Comparison of ENCODE assay signal across 23 cellular contexts in genomic region chr7:44220732-44221131, GRCh38. TPM values are rescaled to one million over a fixed set of nuclear protein-coding genes. Genes with fewer than 3 reads are reported as not detected.
"Had no signal": no experiment of that assay in that cellular context is flagged by ENCODE, and none has a peak within 500 bp of the region (broad histone marks: within the 10 kb centered on the region; RNA-seq: fewer than 3 reads in every experiment).

No MANE protein-coding gene starts in this region.

- ATAC-seq: gastroesophageal sphincter, heart left ventricle, left colon, natural killer cell, pancreas had no signal

- H3K4me1 Mint-ChIP-seq: activated naive CD8-positive, alpha-beta T cell treated with anti-CD3 and anti-CD28 coated beads, Interleukin-2, amount 10 ng/mL, durations not matched to agents 7 days and 5 days; natural killer cell had no signal

- H3K4me3 Mint-ChIP-seq: activated naive CD4-positive, alpha-beta T cell treated with anti-CD3 and anti-CD28 coated beads for 36 hours; activated naive CD8-positive, alpha-beta T cell treated with anti-CD3 and anti-CD28 coated beads, Interleukin-2, amount 10 ng/mL, durations not matched to agents 7 days and 5 days; natural killer cell; T-helper 1 cell treated with Interleukin-12 subunit alpha and Interleukin-12 subunit beta and Interleukin-4 antibody, amounts not matched to agents 30 μg/mL and 1 μg/mL, for 36 hours; type B pancreatic cell had no signal

- H3K4me3 ChIP-seq: gastroesophageal sphincter, heart left ventricle, pancreas, thoracic aorta had no signal

- H3K4me1 ChIP-seq: gastroesophageal sphincter, heart left ventricle had no signal

- H3K9me3 ChIP-seq: heart left ventricle, neutrophil, pancreas, thoracic aorta had no signal

- DNase-seq: activated CD4-positive, alpha-beta T cell treated with anti-CD3 and anti-CD28 coated beads for 4 hours; activated CD4-positive, alpha-beta T cell treated with anti-CD3 and anti-CD28 coated beads, Interleukin-2, amount 50 U/mL, for 48 hours; activated CD4-positive, CD25-positive, alpha-beta regulatory T cell; activated CD8-positive, alpha-beta memory T cell treated with anti-CD3 and anti-CD28 coated beads, Interleukin-2, amount 50 U/mL, for 48 hours; activated effector memory CD4-positive, alpha-beta T cell treated with Interleukin-2 at 50 U/mL for 16 hours; activated naive CD4-positive, alpha-beta T cell treated with anti-CD3 and anti-CD28 coated beads for 36 hours; activated naive CD8-positive, alpha-beta T cell treated with anti-CD3 and anti-CD28 coated beads, Interleukin-2, amount 10 ng/mL, durations not matched to agents 7 days and 5 days; activated T-cell treated with anti-CD3 and anti-CD28 coated beads, Interleukin-2, amount 50 U/mL, for 48 hours; amniotic stem cell; cerebellar nuclear complex; left colon; natural killer cell; stimulated activated CD4-positive, alpha-beta T cell treated with anti-CD3 and anti-CD28 coated beads, Interleukin-4, amount 100 ng/mL, for 1 hour; stimulated activated naive CD4-positive, alpha-beta T cell treated with Interleukin-2 at 50 U/mL for 16 hours; T1000 had no signal

- H3K27me3 ChIP-seq: neutrophil, pancreas had no signal

- H3K36me3 ChIP-seq: gastroesophageal sphincter, neutrophil, pancreas, thoracic aorta had no signal

- H3K9me3 Mint-ChIP-seq: activated naive CD4-positive, alpha-beta T cell treated with anti-CD3 and anti-CD28 coated beads for 36 hours; activated naive CD8-positive, alpha-beta T cell treated with anti-CD3 and anti-CD28 coated beads, Interleukin-2, amount 10 ng/mL, durations not matched to agents 7 days and 5 days; natural killer cell; T-helper 1 cell treated with Interleukin-12 subunit alpha and Interleukin-12 subunit beta and Interleukin-4 antibody, amounts not matched to agents 30 μg/mL and 1 μg/mL, for 36 hours; type B pancreatic cell had no signal

- H3K27ac ChIP-seq: epithelial cell of prostate, gastroesophageal sphincter, heart left ventricle, neutrophil, pancreas, thoracic aorta had no signal

- H3K27me3 Mint-ChIP-seq: activated naive CD8-positive, alpha-beta T cell treated with anti-CD3 and anti-CD28 coated beads, Interleukin-2, amount 10 ng/mL, durations not matched to agents 7 days and 5 days had no signal

- H3K36me3 Mint-ChIP-seq: activated naive CD8-positive, alpha-beta T cell treated with anti-CD3 and anti-CD28 coated beads, Interleukin-2, amount 10 ng/mL, durations not matched to agents 7 days and 5 days; natural killer cell; type B pancreatic cell had no signal

- H3K27ac Mint-ChIP-seq: activated naive CD4-positive, alpha-beta T cell treated with anti-CD3 and anti-CD28 coated beads for 36 hours; activated naive CD8-positive, alpha-beta T cell treated with anti-CD3 and anti-CD28 coated beads, Interleukin-2, amount 10 ng/mL, durations not matched to agents 7 days and 5 days; natural killer cell; T-helper 1 cell treated with Interleukin-12 subunit alpha and Interleukin-12 subunit beta and Interleukin-4 antibody, amounts not matched to agents 30 μg/mL and 1 μg/mL, for 36 hours; type B pancreatic cell had no signal

RNA-seq across cellular contexts. Expression of gene GCK, which starts 31.5 kb away (rescaled TPM):
- total RNA-seq: natural killer cell had no signal
